Comparison of ENCODE assay signal across 15 cellular contexts in genomic region chr10:126057494-126057893, GRCh38.
DNase-seq lines count a peak whose midpoint lies in the region; ATAC-seq and TF ChIP-seq lines count a peak whose summit lies in the region.
"Had no signal": no experiment of that assay in that cellular context is flagged by ENCODE, and none has a peak within 500 bp of the region (broad histone marks: within the 10 kb centered on the region; RNA-seq: fewer than 3 reads in every experiment).

No MANE protein-coding gene starts in this region.

- peaks cover 4% of the 10 kb centered on the region for H3K79me1 ChIP-seq in trophoblast cell (ENCODE audit: low read length)

- no peak overlapping the region for H3K27ac Mint-ChIP-seq in GM23338
- H3K27ac Mint-ChIP-seq: B cell; CD8-positive, alpha-beta T cell had no signal

- H2BK5ac ChIP-seq in trophoblast cell (ENCODE audit: low read depth, low read length, poor library complexity), result no peak overlapping the region

- TF ChIP-seq CTCF in GM23338 (conservative IDR thresholded peaks at IDR 0.05; ENCODE audit: low read depth in 2 of 2) (no peak), VCaP (conservative IDR thresholded peaks at IDR 0.05) (no peak)

- no peaks in the 10 kb centered on the region for H3F3A ChIP-seq in GM23338 (replicated peaks; ENCODE audit: low read depth)

- H4K91ac ChIP-seq in trophoblast cell (ENCODE audit: low read depth, low read length), result peak overlapping the region; percentile 13

- no peak overlapping the region for H2BK120ac ChIP-seq in trophoblast cell (ENCODE audit: insufficient read depth, low read length, poor library complexity)

- no peak overlapping the region for H3K23ac ChIP-seq in trophoblast cell (ENCODE audit: low read length)

- H3K36me3 ChIP-seq in GM23338 (ENCODE audit: insufficient read depth) (no peaks in the 10 kb centered on the region), trophoblast cell (ENCODE audit: control insufficient read depth in 1 of 2, insufficient read depth in 2 of 2, low read length in 2 of 2) (no peaks in the 10 kb centered on the region)
- H3K36me3 ChIP-seq: BLaER1 treated with 17β-estradiol and CSF1 and Interleukin-3, amounts not matched to agents 10 nM and 100 nM; HAP-1 had no signal

- no peak overlapping the region for H3K14ac ChIP-seq in trophoblast cell (ENCODE audit: low read length)

- no peaks in the 10 kb centered on the region for H3K4me1 ChIP-seq in GM23338 (ENCODE audit: insufficient read depth)
- peaks cover 4 to 14% of the 10 kb centered on the region in 2 experiments for H3K4me1 ChIP-seq in trophoblast cell (ENCODE audit: control insufficient read depth in 1 of 2, insufficient read depth in 2 of 2, low read length in 2 of 2)
- H3K4me1 ChIP-seq: HAP-1 had no signal

- H3K4me3 ChIP-seq in GM23338 (no peak overlapping the region), trophoblast cell (ENCODE audit: low read depth, low read length) (no peak overlapping the region)
- H3K4me3 ChIP-seq: BLaER1 treated with 17β-estradiol and CSF1 and Interleukin-3, amounts not matched to agents 10 nM and 100 nM; GM12878; HAP-1 had no signal

- H3K79me2 ChIP-seq in GM23338 (replicated peaks; ENCODE audit: insufficient read depth), result no peaks in the 10 kb centered on the region
- no peaks in the 10 kb centered on the region for H3K79me2 ChIP-seq in trophoblast cell (ENCODE audit: control insufficient read depth, insufficient read depth, low read length, poor library complexity)

- H3K4me2 ChIP-seq in GM23338 (no peak overlapping the region), trophoblast cell (ENCODE audit: low read length) (no peak overlapping the region)

- no peaks in the 10 kb centered on the region for H3K9me3 Mint-ChIP-seq in GM23338
- H3K9me3 Mint-ChIP-seq: CD8-positive, alpha-beta T cell had no signal

- no CpG with 5 or more reads among the region's 8 CpGs for WGBS in trophoblast cell (ENCODE audit: extremely low coverage, insufficient coverage, insufficient read length)

- no peaks in the 10 kb centered on the region for H3K9me2 ChIP-seq in GM23338 (ENCODE audit: insufficient read depth)

- H3K4ac ChIP-seq in trophoblast cell (ENCODE audit: low read depth, low read length), result no peak overlapping the region

- H3K27me3 ChIP-seq in GM23338 (ENCODE audit: insufficient read depth) (no peaks in the 10 kb centered on the region), trophoblast cell (ENCODE audit: insufficient read depth, low read length) (no peaks in the 10 kb centered on the region)
- H3K27me3 ChIP-seq: BLaER1 treated with 17β-estradiol and CSF1 and Interleukin-3, amounts not matched to agents 10 nM and 100 nM had no signal

- no peak overlapping the region for H4K12ac ChIP-seq in trophoblast cell (ENCODE audit: low read depth, low read length)

- no peak overlapping the region for H3K18ac ChIP-seq in trophoblast cell (ENCODE audit: low read length)

- peaks cover 2% of the 10 kb centered on the region for H3K27me3 Mint-ChIP-seq in GM23338 (ENCODE audit: insufficient read depth, low read depth, poor library complexity)

- ATAC-seq in GM23338 (peak; percentile 46; the same call in 2 of the 3 replicates), GM18511 (IDR thresholded peaks at IDR 0.05; ENCODE audit: unreplicated experiment) (no peak)
- ATAC-seq: CD8-positive, alpha-beta T cell; GM12878 had no signal

- peaks cover 9% of the 10 kb centered on the region; the same call in 2 of the 3 replicates for H3K4me1 Mint-ChIP-seq in GM23338
- H3K4me1 Mint-ChIP-seq: B cell had no signal

- no peaks in the 10 kb centered on the region; the same call in 2 of the 3 replicates for H3K36me3 Mint-ChIP-seq in GM23338 (ENCODE audit: low read depth)
- H3K36me3 Mint-ChIP-seq: CD8-positive, alpha-beta T cell had no signal

- H2AK5ac ChIP-seq in trophoblast cell (ENCODE audit: low read length), result no peak overlapping the region

- no peaks in the 10 kb centered on the region for H4K20me1 ChIP-seq in GM23338 (replicated peaks; ENCODE audit: insufficient read depth)
- H4K20me1 ChIP-seq: BLaER1 treated with 17β-estradiol and CSF1 and Interleukin-3, amounts not matched to agents 10 nM and 100 nM had no signal

- H2AFZ ChIP-seq in GM23338, result no peak overlapping the region
- H2AFZ ChIP-seq in trophoblast cell (ENCODE audit: insufficient read depth, low read length, poor library complexity), result no peak overlapping the region

- H3K27ac ChIP-seq in GM23338 (ENCODE audit: low read depth), result no peak overlapping the region
- H3K27ac ChIP-seq in VCaP, result peak overlapping the region; percentile 34; the same call in 1 of the 2 replicates
- no peak overlapping the region for H3K27ac ChIP-seq in trophoblast cell (ENCODE audit: low read depth, low read length)
- H3K27ac ChIP-seq: BLaER1 treated with 17β-estradiol and CSF1 and Interleukin-3, amounts not matched to agents 10 nM and 100 nM had no signal

- H3K9me3 ChIP-seq in trophoblast cell (ENCODE audit: insufficient read depth, low read depth, low read length), result no peaks in the 10 kb centered on the region
- H3K9me3 ChIP-seq: HAP-1 had no signal

- H4K8ac ChIP-seq in trophoblast cell (ENCODE audit: low read depth, low read length), result no peak overlapping the region

- no peak overlapping the region for H2BK12ac ChIP-seq in trophoblast cell (ENCODE audit: low read length)

- H3K4me3 Mint-ChIP-seq in GM23338, result no peak overlapping the region
- H3K4me3 Mint-ChIP-seq: B cell; CD8-positive, alpha-beta T cell had no signal

- H3K9ac ChIP-seq in trophoblast cell (ENCODE audit: low read length), result no peak overlapping the region
- H3K9ac ChIP-seq: BLaER1 treated with 17β-estradiol and CSF1 and Interleukin-3, amounts not matched to agents 10 nM and 100 nM had no signal

- DNase-seq in GM23338 (ENCODE audit: low spot score), result no peak
- DNase-seq in islet precursor cell, result peak; percentile 53
- no peak for DNase-seq in trophoblast cell
- no peak for DNase-seq in mucosa of gallbladder (ENCODE audit: low spot score)
- DNase-seq in activated CD4-positive, alpha-beta T cell treated with anti-CD3 and anti-CD28 coated beads for 48 hours, result no peak
- DNase-seq: Calu3; CD8-positive, alpha-beta T cell; DMS79 treated with DMSO at 0.1 percent for 48 hours; GF-D8 had no signal

TF ChIP-seq in GM23338, 12 proteins besides CTCF, POLR2A, EP300 and RAD21:
- TF ChIP-seq CREB1 (CRISPR knock-in tag; IDR thresholded peaks at IDR 0.05; ENCODE audit: low read depth) (no peak), ZNF331 (CRISPR knock-in tag; IDR thresholded peaks at IDR 0.05; ENCODE audit: low read depth) (no peak), EZH2 (IDR thresholded peaks at IDR 0.05; ENCODE audit: low read depth, unreplicated experiment) (no peak), ZNF114 (CRISPR knock-in tag; IDR thresholded peaks at IDR 0.05) (no peak), NANOG (IDR thresholded peaks at IDR 0.05; ENCODE audit: borderline replicate concordance) (no peak)
- TF ChIP-seq, protein P1, sequence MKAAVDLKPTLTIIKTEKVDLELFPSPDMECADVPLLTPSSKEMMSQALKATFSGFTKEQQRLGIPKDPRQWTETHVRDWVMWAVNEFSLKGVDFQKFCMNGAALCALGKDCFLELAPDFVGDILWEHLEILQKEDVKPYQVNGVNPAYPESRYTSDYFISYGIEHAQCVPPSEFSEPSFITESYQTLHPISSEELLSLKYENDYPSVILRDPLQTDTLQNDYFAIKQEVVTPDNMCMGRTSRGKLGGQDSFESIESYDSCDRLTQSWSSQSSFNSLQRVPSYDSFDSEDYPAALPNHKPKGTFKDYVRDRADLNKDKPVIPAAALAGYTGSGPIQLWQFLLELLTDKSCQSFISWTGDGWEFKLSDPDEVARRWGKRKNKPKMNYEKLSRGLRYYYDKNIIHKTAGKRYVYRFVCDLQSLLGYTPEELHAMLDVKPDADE (IDR thresholded peaks at IDR 0.05), result no peak
